Comparison of ENCODE assay signal across 19 cellular contexts in the genomic region with DNA sequence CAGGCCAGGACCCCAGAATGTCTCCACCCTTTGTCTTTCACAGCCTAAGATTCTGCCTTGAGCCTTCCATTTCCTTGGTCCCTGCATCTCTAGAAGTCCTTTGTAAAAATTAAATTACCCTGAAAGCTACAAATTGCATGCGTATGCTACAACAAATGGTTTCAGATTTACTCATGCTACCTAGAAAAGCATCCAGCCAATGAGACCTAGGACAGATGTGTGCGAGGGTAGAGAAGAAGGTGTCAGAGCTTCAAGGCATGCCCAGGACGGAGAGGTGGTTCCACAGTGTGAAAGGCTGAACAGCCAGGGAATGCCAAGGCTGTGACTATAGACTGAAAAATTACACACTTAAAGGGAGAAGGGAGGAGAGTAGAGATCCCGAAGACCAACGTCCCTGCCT. TPM values are rescaled to one million over a fixed set of nuclear protein-coding genes. Genes with fewer than 3 reads are reported as not detected.
DNase-seq lines count a peak whose midpoint lies in the region; ATAC-seq and TF ChIP-seq lines count a peak whose summit lies in the region.
"Had no signal": no experiment of that assay in that cellular context is flagged by ENCODE, and none has a peak within 500 bp of the region (broad histone marks: within the 10 kb centered on the region; RNA-seq: fewer than 3 reads in every experiment).

No MANE protein-coding gene starts in this region.

- TF ChIP-seq CTCF in HFFc6 (IDR thresholded peaks at IDR 0.05) (no peak), nephron (IDR thresholded peaks at IDR 0.05; ENCODE audit: unreplicated experiment in 3 of 3) (no peak)

- intact Hi-C loops in activated naive CD4-positive, alpha-beta T cell treated with anti-CD3 and anti-CD28 coated beads for 36 hours (cut with micrococcal nuclease) = no loop called here

- ATAC-seq in GM19351 (IDR thresholded peaks at IDR 0.05; ENCODE audit: unreplicated experiment) = peak; percentile 84
- peak; percentile 64 for ATAC-seq in HG03439 (IDR thresholded peaks at IDR 0.05; ENCODE audit: unreplicated experiment)
- ATAC-seq in GM21825 (IDR thresholded peaks at IDR 0.05; ENCODE audit: unreplicated experiment) = no peak

- H3K4me1 Mint-ChIP-seq in HFFc6 (ENCODE audit: low read depth) (peaks cover 84% of the 10 kb centered on the region), nephron (peaks cover 63% of the 10 kb centered on the region)
- no peaks in the 10 kb centered on the region for H3K4me1 Mint-ChIP-seq in activated naive CD4-positive, alpha-beta T cell treated with anti-CD3 and anti-CD28 coated beads for 36 hours (ENCODE audit: low read depth)
- H3K4me1 Mint-ChIP-seq: CD8-positive, alpha-beta memory T cell had no signal

- CTCF ChIA-PET in activated naive CD4-positive, alpha-beta T cell treated with anti-CD3 and anti-CD28 coated beads for 36 hours (lab: Charles Lee) = no interaction called here

- H3K36me3 Mint-ChIP-seq in HFFc6 (ENCODE audit: low read depth) (peaks cover 12% of the 10 kb centered on the region), nephron (ENCODE audit: low read depth) (no peaks in the 10 kb centered on the region)
- H3K36me3 Mint-ChIP-seq in activated naive CD4-positive, alpha-beta T cell treated with anti-CD3 and anti-CD28 coated beads for 36 hours (ENCODE audit: low read depth) = no peaks in the 10 kb centered on the region
- H3K36me3 Mint-ChIP-seq: CD8-positive, alpha-beta memory T cell; IgD-negative memory B cell had no signal

- DNase-seq in HFFc6 = no peak
- DNase-seq in GDM1 (lab: John Stamatoyannopoulos, UW) = no peak
- DNase-seq in activated naive CD4-positive, alpha-beta T cell treated with anti-CD3 and anti-CD28 coated beads for 36 hours = no peak
- no peak for DNase-seq in hippocampal formation (lab: John Stamatoyannopoulos, UW)
- DNase-seq: CD8-positive, alpha-beta memory T cell; DMS53; EL; H7; Karpas-422; NCI-H1417 treated with DMSO at 0.1 percent for 48 hours; NCI-H1930; NCI-H226; NCI-H524; T-helper 1 cell had no signal

- H3K27ac Mint-ChIP-seq in HFFc6 (0 out of 2 replicates have a peak overlapping the region, but pooled peaks have one; percentile 4), nephron (peak overlapping the region; percentile 90 to 96 (median 91))
- no peak overlapping the region for H3K27ac Mint-ChIP-seq in activated naive CD4-positive, alpha-beta T cell treated with anti-CD3 and anti-CD28 coated beads for 36 hours
- H3K27ac Mint-ChIP-seq: CD8-positive, alpha-beta memory T cell; IgD-negative memory B cell had no signal

- H3K27me3 Mint-ChIP-seq in HFFc6 (ENCODE audit: insufficient read depth) (0 out of 2 replicates have a peak, but pooled peaks cover 1% of the 10 kb centered on the region), nephron (ENCODE audit: low read depth) (peaks cover 3% of the 10 kb centered on the region)
- H3K27me3 Mint-ChIP-seq in activated naive CD4-positive, alpha-beta T cell treated with anti-CD3 and anti-CD28 coated beads for 36 hours (ENCODE audit: low read depth) = peaks cover 2% of the 10 kb centered on the region

- no peaks in the 10 kb centered on the region for H3K9me3 Mint-ChIP-seq in HFFc6
- H3K9me3 Mint-ChIP-seq in nephron = no peaks in the 10 kb centered on the region
- no peaks in the 10 kb centered on the region for H3K9me3 Mint-ChIP-seq in activated naive CD4-positive, alpha-beta T cell treated with anti-CD3 and anti-CD28 coated beads for 36 hours
- H3K9me3 Mint-ChIP-seq: CD8-positive, alpha-beta memory T cell; IgD-negative memory B cell had no signal

- 0 out of 2 replicates have a peak overlapping the region, but pooled peaks have one; percentile 47 for H3K4me3 Mint-ChIP-seq in HFFc6
- H3K4me3 Mint-ChIP-seq in nephron = peak overlapping the region; percentile 10 to 41 (median 10)
- no peak overlapping the region for H3K4me3 Mint-ChIP-seq in activated naive CD4-positive, alpha-beta T cell treated with anti-CD3 and anti-CD28 coated beads for 36 hours
- H3K4me3 Mint-ChIP-seq: CD8-positive, alpha-beta memory T cell; IgD-negative memory B cell had no signal

RNA-seq across cellular contexts. Expression of a gene that starts 40.2 kb away (rescaled TPM):
- 100 to 1,000 TPM; 161 to 223 (median 206) TPM for total RNA-seq in HFFc6 (2021; fragmentation: NEBNext Ultra II Directional; extraction: Animal tissue kit (Norgen Biotek cat#: 25700))
- total RNA-seq in activated naive CD4-positive, alpha-beta T cell treated with anti-CD3 and anti-CD28 coated beads for 36 hours = not detected
- total RNA-seq: CD8-positive, alpha-beta memory T cell had no signal

Comparison
In these comparisons a context has a peak if more than half of its experiments do, and no peak if none do; other contexts are left out.
1. RNA of a gene that starts 40.2 kb away (total RNA-seq): 161 to 223 TPM in HFFc6; not detected in activated naive CD4-positive, alpha-beta T cell treated with anti-CD3 and anti-CD28 coated beads for 36 hours; every median in the first group is over 100 times any median in the second.